Comparison of ENCODE assay signal across 20 cellular contexts in the genomic region with DNA sequence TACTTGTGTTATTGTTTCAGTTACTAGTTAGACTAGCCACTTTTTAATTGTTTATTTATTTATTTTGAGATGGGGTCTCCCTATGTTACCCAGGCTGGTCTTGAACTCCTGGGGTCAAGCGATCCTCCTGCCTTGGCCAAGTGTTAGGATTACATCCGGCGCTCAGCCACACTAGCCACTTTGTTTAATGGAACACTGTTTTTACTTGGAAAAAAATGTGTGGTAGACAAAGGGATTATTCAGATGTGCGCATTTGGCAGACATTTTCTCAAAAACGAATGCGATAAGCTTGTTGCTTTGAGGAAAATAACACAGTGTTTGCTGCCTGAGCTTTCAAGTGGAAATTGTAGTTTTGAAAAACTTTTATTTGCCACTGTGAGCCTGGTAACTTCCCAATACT. TPM values are rescaled to one million over a fixed set of nuclear protein-coding genes. Genes with fewer than 3 reads are reported as not detected.
A peak's percentile ranks its signal among the peaks of the same experiment; 100 is the strongest.
DNase-seq lines count a peak whose midpoint lies in the region; ATAC-seq and TF ChIP-seq lines count a peak whose summit lies in the region.
"Had no signal": no experiment of that assay in that cellular context is flagged by ENCODE, and none has a peak within 500 bp of the region (broad histone marks: within the 10 kb centered on the region; RNA-seq: fewer than 3 reads in every experiment).

No MANE protein-coding gene starts in this region.

- H3K36me3 ChIP-seq in effector memory CD4-positive, alpha-beta T cell (ENCODE audit: control insufficient read depth, insufficient read depth, low read length), result peaks cover 15% of the 10 kb centered on the region

- H3K4me1 ChIP-seq in effector memory CD4-positive, alpha-beta T cell (ENCODE audit: control insufficient read depth, insufficient read depth, low read length, poor library complexity, severe bottlenecking), result no peaks in the 10 kb centered on the region
- H3K4me1 ChIP-seq: BLaER1, Peyer's patch had no signal

- H3K27ac ChIP-seq in dorsolateral prefrontal cortex (peak overlapping the region in 56 of 59 donors; percentile 11 to 88 (median 74)), layer of hippocampus (ENCODE audit: low read depth, low read length) (peak overlapping the region; percentile 64), substantia nigra (ENCODE audit: low read depth, low read length, poor library complexity, severe bottlenecking) (peak overlapping the region; percentile 52)
- H3K27ac ChIP-seq in effector memory CD4-positive, alpha-beta T cell (ENCODE audit: insufficient read depth, low read length, poor library complexity, severe bottlenecking), result no peak overlapping the region
- H3K27ac ChIP-seq: BLaER1, Peyer's patch had no signal

- no peaks in the 10 kb centered on the region for H3K9me3 ChIP-seq in effector memory CD4-positive, alpha-beta T cell (ENCODE audit: control insufficient read depth, low read length)
- H3K9me3 ChIP-seq: BLaER1, Peyer's patch had no signal

- no peak for ATAC-seq in GM21723 (IDR thresholded peaks at IDR 0.05; ENCODE audit: unreplicated experiment)
- ATAC-seq: GM12878 had no signal

- intact Hi-C loops in dorsolateral prefrontal cortex (cut with DNase I), result loop anchor here in 1 of 2 donors (10.0 kb wide), 1 partner anchor 488 kb away; a partner anchor contains a TSS
- intact Hi-C loops in activated CD4-positive, alpha-beta memory T cell treated with anti-CD3 and anti-CD28 coated beads for 36 hours (cut with micrococcal nuclease), result no loop called here

- POLR2A ChIA-PET in activated CD4-positive, alpha-beta memory T cell treated with anti-CD3 and anti-CD28 coated beads for 36 hours (lab: Charles Lee), result no interaction called here

- DNase-seq in dorsolateral prefrontal cortex, result peak in 3 of 10 donors; percentile 31 to 51 (median 42)
- DNase-seq in substantia nigra (lab: John Stamatoyannopoulos, UW), result peak in 27 of 49 donors; percentile 4 to 61 (median 19)
- no peak for DNase-seq in SW 1271 (lab: John Stamatoyannopoulos, UW)
- DNase-seq in activated CD4-positive, alpha-beta memory T cell treated with anti-CD3 and anti-CD28 coated beads for 36 hours, result no peak
- DNase-seq in effector memory CD4-positive, alpha-beta T cell, result no peak
- DNase-seq: CD4-positive, alpha-beta memory T cell; DND-41; H7; Kasumi-1; NCI-H1694; NCI-H2081; NCI-H2171; NCI-H345; NCI-H524; NCI-H82; Peyer's patch had no signal

- no peak overlapping the region for H3K27ac Mint-ChIP-seq in activated CD4-positive, alpha-beta memory T cell treated with anti-CD3 and anti-CD28 coated beads for 36 hours
- H3K27ac Mint-ChIP-seq: CD4-positive, alpha-beta memory T cell had no signal

- no peaks in the 10 kb centered on the region for H3K27me3 Mint-ChIP-seq in activated CD4-positive, alpha-beta memory T cell treated with anti-CD3 and anti-CD28 coated beads for 36 hours
- H3K27me3 Mint-ChIP-seq: CD4-positive, alpha-beta memory T cell had no signal

- peaks cover 9% of the 10 kb centered on the region for H3K4me1 Mint-ChIP-seq in activated CD4-positive, alpha-beta memory T cell treated with anti-CD3 and anti-CD28 coated beads for 36 hours (ENCODE audit: low read depth)
- H3K4me1 Mint-ChIP-seq: CD4-positive, alpha-beta memory T cell had no signal

- CTCF ChIA-PET in activated CD4-positive, alpha-beta memory T cell treated with anti-CD3 and anti-CD28 coated beads for 36 hours (lab: Charles Lee), result no interaction called here

- H3K4me3 ChIP-seq in dorsolateral prefrontal cortex, result no peak overlapping the region
- H3K4me3 ChIP-seq in effector memory CD4-positive, alpha-beta T cell (ENCODE audit: insufficient read depth, low read depth, low read length, poor library complexity, severe bottlenecking), result no peak overlapping the region
- H3K4me3 ChIP-seq: BLaER1, GM12878, Peyer's patch had no signal

- no peaks in the 10 kb centered on the region for H3K27me3 ChIP-seq in dorsolateral prefrontal cortex
- no peaks in the 10 kb centered on the region for H3K27me3 ChIP-seq in layer of hippocampus (ENCODE audit: control insufficient read depth, insufficient read depth, low read length)
- H3K27me3 ChIP-seq in effector memory CD4-positive, alpha-beta T cell (replicated peaks; ENCODE audit: control insufficient read depth, insufficient read depth, low read length, poor library complexity, severe bottlenecking), result no peaks in the 10 kb centered on the region
- H3K27me3 ChIP-seq: BLaER1, Peyer's patch had no signal

- H3K4me3 Mint-ChIP-seq in activated CD4-positive, alpha-beta memory T cell treated with anti-CD3 and anti-CD28 coated beads for 36 hours, result no peak overlapping the region
- H3K4me3 Mint-ChIP-seq: CD4-positive, alpha-beta memory T cell had no signal

- H3K36me3 Mint-ChIP-seq in activated CD4-positive, alpha-beta memory T cell treated with anti-CD3 and anti-CD28 coated beads for 36 hours, result peaks cover 17% of the 10 kb centered on the region

- no peaks in the 10 kb centered on the region for H3K9me3 Mint-ChIP-seq in activated CD4-positive, alpha-beta memory T cell treated with anti-CD3 and anti-CD28 coated beads for 36 hours
- H3K9me3 Mint-ChIP-seq: CD4-positive, alpha-beta memory T cell had no signal

- TF ChIP-seq CTCF in dorsolateral prefrontal cortex (IDR thresholded peaks at IDR 0.05 in 54 of 56, conservative IDR thresholded peaks at IDR 0.05 in 2 of 56; ENCODE audit: low read depth in 1 of 56, partially characterized antibody in 56 of 56), result peak in 6 of 56 donors; percentile 6 to 43 (median 17)

RNA-seq across cellular contexts. Expression of a gene that starts 51.0 kb away (rescaled TPM):
- 100 to 1,000 TPM in 112 of 120 experiments, 10 to 100 TPM in 8; 92.0 to 159 (median 119) TPM for total RNA-seq in dorsolateral prefrontal cortex
- 1 to 10 TPM; 3.5 to 4.4 TPM for total RNA-seq in activated CD4-positive, alpha-beta memory T cell treated with anti-CD3 and anti-CD28 coated beads for 36 hours

Comparison
In these comparisons a context has a peak if more than half of its experiments do, and no peak if none do; other contexts are left out.
1. DNase-seq: peak in substantia nigra (27 of 49); none in SW 1271 (0 of 2), activated CD4-positive, alpha-beta memory T cell treated with anti-CD3 and anti-CD28 coated beads for 36 hours (single experiment) and effector memory CD4-positive, alpha-beta T cell (0 of 3).
2. RNA of a gene that starts 51.0 kb away (total RNA-seq): 92.0 to 159 TPM in dorsolateral prefrontal cortex; 3.5 to 4.4 TPM in activated CD4-positive, alpha-beta memory T cell treated with anti-CD3 and anti-CD28 coated beads for 36 hours; every median in the first group is over 10 times any median in the second.